Comparison of ENCODE assay signal across 25 cellular contexts in genomic region chr9:93321220-93321610, GRCh38.
A peak's percentile ranks its signal among the peaks of the same experiment; 100 is the strongest.
DNase-seq lines count a peak whose midpoint lies in the region; ATAC-seq and TF ChIP-seq lines count a peak whose summit lies in the region.
"Had no signal": no experiment of that assay in that cellular context is flagged by ENCODE, and none has a peak within 500 bp of the region (broad histone marks: within the 10 kb centered on the region; RNA-seq: fewer than 3 reads in every experiment).

No MANE protein-coding gene starts in this region.

- no peak overlapping the region for H3K27ac ChIP-seq in Karpas-422 (ENCODE audit: low read length)
- H3K27ac ChIP-seq: A549, GM23248, SJSA1 had no signal

- H3K4me3 Mint-ChIP-seq in natural killer cell treated with Interleukin-12 subunit alpha and Interleukin-12 subunit beta and Interleukin-15 and Interleukin-18, amount 100 ng/mL, for 72 hours, result no peak overlapping the region
- H3K4me3 Mint-ChIP-seq in natural killer cell, result no peak overlapping the region
- no peak overlapping the region for H3K4me3 Mint-ChIP-seq in nephron progenitor cell
- H3K4me3 Mint-ChIP-seq: B cell, CD14-positive monocyte, H9 had no signal

- no peaks in the 10 kb centered on the region for H4K20me1 ChIP-seq in Karpas-422 (ENCODE audit: insufficient read depth, low read depth, low read length)

- no peak overlapping the region for H3K9ac ChIP-seq in Karpas-422 (ENCODE audit: low read length)
- H3K9ac ChIP-seq: GM23248 had no signal

- peaks cover 37 to 40% of the 10 kb centered on the region in 2 donors for H3K27me3 Mint-ChIP-seq in natural killer cell treated with Interleukin-12 subunit alpha and Interleukin-12 subunit beta and Interleukin-15 and Interleukin-18, amount 100 ng/mL, for 72 hours
- H3K27me3 Mint-ChIP-seq in natural killer cell (ENCODE audit: low read depth in 2 of 2) (peaks cover 43 to 55% of the 10 kb centered on the region in 2 donors), nephron progenitor cell (ENCODE audit: low read depth, poor library complexity) (peaks cover 4% of the 10 kb centered on the region)

- TF ChIP-seq CTCF in natural killer cell (IDR thresholded peaks at IDR 0.05) (no peak), nephron progenitor cell (IDR thresholded peaks at IDR 0.05) (no peak)

- H3K9me2 ChIP-seq in Karpas-422 (replicated peaks; ENCODE audit: insufficient read depth, low read length), result no peaks in the 10 kb centered on the region

- no peak overlapping the region for H3K27ac Mint-ChIP-seq in natural killer cell treated with Interleukin-12 subunit alpha and Interleukin-12 subunit beta and Interleukin-15 and Interleukin-18, amount 100 ng/mL, for 72 hours
- H3K27ac Mint-ChIP-seq in natural killer cell (no peak overlapping the region), nephron progenitor cell (peak overlapping the region; percentile 68)
- H3K27ac Mint-ChIP-seq: B cell, CD14-positive monocyte had no signal

- H3K4me2 ChIP-seq in Karpas-422 (ENCODE audit: low read depth, low read length, poor library complexity, severe bottlenecking), result no peak overlapping the region
- H3K4me2 ChIP-seq: A549 had no signal

- H3K79me2 ChIP-seq in Karpas-422 (ENCODE audit: low read length), result no peaks in the 10 kb centered on the region

- H3K4me1 Mint-ChIP-seq in natural killer cell treated with Interleukin-12 subunit alpha and Interleukin-12 subunit beta and Interleukin-15 and Interleukin-18, amount 100 ng/mL, for 72 hours (ENCODE audit: low read depth in 2 of 2), result peaks cover 7% of the 10 kb centered on the region in 2 donors
- H3K4me1 Mint-ChIP-seq in natural killer cell (peaks cover 8 to 10% of the 10 kb centered on the region in 2 donors), nephron progenitor cell (peaks cover 22% of the 10 kb centered on the region)
- H3K4me1 Mint-ChIP-seq: B cell, CD14-positive monocyte had no signal

- no peaks in the 10 kb centered on the region for H3K9me3 Mint-ChIP-seq in natural killer cell treated with Interleukin-12 subunit alpha and Interleukin-12 subunit beta and Interleukin-15 and Interleukin-18, amount 100 ng/mL, for 72 hours
- H3K9me3 Mint-ChIP-seq in natural killer cell, result no peaks in the 10 kb centered on the region
- no peaks in the 10 kb centered on the region for H3K9me3 Mint-ChIP-seq in nephron progenitor cell
- H3K9me3 Mint-ChIP-seq: H9 had no signal

- no peaks in the 10 kb centered on the region for H3K36me3 Mint-ChIP-seq in natural killer cell treated with Interleukin-12 subunit alpha and Interleukin-12 subunit beta and Interleukin-15 and Interleukin-18, amount 100 ng/mL, for 72 hours
- H3K36me3 Mint-ChIP-seq in natural killer cell (no peaks in the 10 kb centered on the region), nephron progenitor cell (ENCODE audit: low read depth) (no peaks in the 10 kb centered on the region)
- H3K36me3 Mint-ChIP-seq: CD14-positive monocyte had no signal

- no peaks in the 10 kb centered on the region for H3K9me3 ChIP-seq in Karpas-422 (ENCODE audit: low read length)
- H3K9me3 ChIP-seq: A549, MG63, SJSA1 had no signal

- H3K27me3 ChIP-seq in Karpas-422 (ENCODE audit: low read length), result no peaks in the 10 kb centered on the region
- H3K27me3 ChIP-seq: MG63 had no signal

- ATAC-seq in natural killer cell treated with Interleukin-12 subunit alpha and Interleukin-12 subunit beta and Interleukin-15 and Interleukin-18, amount 100 ng/mL, for 72 hours, result no peak
- no peak for ATAC-seq in natural killer cell
- ATAC-seq: A549, PC-3, Right ventricle myocardium inferior had no signal

- no peaks in the 10 kb centered on the region for H3K36me3 ChIP-seq in Karpas-422 (ENCODE audit: insufficient read depth, low read length)
- H3K36me3 ChIP-seq: MG63, SJSA1 had no signal

- intact Hi-C loops in natural killer cell (cut with micrococcal nuclease), result no loop called here

- no peak overlapping the region for H3K4me3 ChIP-seq in Karpas-422 (ENCODE audit: low read length)
- H3K4me3 ChIP-seq: A549, GM23248, MG63, SJSA1 had no signal

- DNase-seq in natural killer cell treated with Interleukin-12 subunit alpha and Interleukin-12 subunit beta and Interleukin-15 and Interleukin-18, amount 100 ng/mL, for 72 hours (ENCODE audit: low spot score), result peak; percentile 31
- DNase-seq in natural killer cell, result no peak
- DNase-seq in Karpas-422, result peak; percentile 17
- no peak for DNase-seq in nephron progenitor cell
- no peak for DNase-seq in hypothalamus (lab: John Stamatoyannopoulos, UW)
- DNase-seq in dermis blood vessel endothelial cell, result no peak
- DNase-seq in NCI-H2029 (lab: John Stamatoyannopoulos, UW), result no peak
- DNase-seq: Calu3; GM23248; H9; KBM-7; MG63; NCI-H1105 treated with DMSO at 0.1 percent for 48 hours; NCI-H146; NCI-H1930; NCI-H446; NCI-H524 treated with DMSO at 0.1 percent for 48 hours; NCI-H774; NK-92 treated with Interleukin-12 subunit alpha and Interleukin-12 subunit beta, amount 100 ng/mL, for 24 hours; PC-3 had no signal

- no peak overlapping the region for H2AFZ ChIP-seq in Karpas-422 (ENCODE audit: low read length)
- H2AFZ ChIP-seq: GM23248 had no signal

- H3K4me1 ChIP-seq in Karpas-422 (ENCODE audit: low read length), result peaks cover 3% of the 10 kb centered on the region; the same call in 1 of the 2 replicates

Comparison
In these comparisons a context has a peak if more than half of its experiments do, and no peak if none do; other contexts are left out.
1. DNase-seq: peak in natural killer cell treated with Interleukin-12 subunit alpha and Interleukin-12 subunit beta and Interleukin-15 and Interleukin-18, amount 100 ng/mL, for 72 hours (single experiment) and Karpas-422 (single experiment); none in natural killer cell (single experiment), nephron progenitor cell (single experiment), hypothalamus (0 of 51), dermis blood vessel endothelial cell (single experiment) and NCI-H2029 (single experiment).